ENCODE assay signal across 26 cellular contexts in the genomic region with DNA sequence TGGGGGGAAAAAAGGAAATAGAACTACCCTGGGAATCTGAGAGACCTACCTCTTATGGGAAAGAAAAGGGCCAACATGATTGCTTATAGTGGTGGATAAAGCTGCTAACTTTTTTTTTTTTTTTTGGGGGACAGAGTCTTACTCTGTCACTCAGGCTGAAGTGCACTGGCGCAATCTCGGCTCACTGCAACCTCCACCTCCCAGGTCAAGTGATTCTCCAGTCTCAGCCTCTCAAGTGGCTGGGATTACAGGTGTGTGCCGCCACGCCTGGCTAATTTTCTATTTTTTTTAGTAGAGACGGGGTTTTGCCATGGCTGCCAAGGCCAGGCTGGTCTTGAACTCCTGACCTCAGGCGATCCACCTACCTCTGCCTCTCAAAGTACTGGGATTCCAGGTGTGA.
"Had no signal": no experiment of that assay in that cellular context is flagged by ENCODE, and none has a peak within 500 bp of the region (broad histone marks: within the 10 kb centered on the region; RNA-seq: fewer than 3 reads in every experiment).

No MANE protein-coding gene starts in this region.

- H3K9me3 ChIP-seq: esophagus squamous epithelium, heart right ventricle, left lung, mucosa of descending colon, prostate gland, sigmoid colon, stomach, tibial artery had no signal

- H3K4me1 ChIP-seq: prostate gland had no signal

- H3K27me3 Mint-ChIP-seq: natural killer cell treated with Interleukin-12 subunit alpha and Interleukin-12 subunit beta and Interleukin-15 and Interleukin-18, amount 100 ng/mL, for 72 hours had no signal

- H3K27me3 ChIP-seq: esophagus squamous epithelium, heart right ventricle, left lung, sigmoid colon, stomach, tibial artery had no signal

- H3K4me3 ChIP-seq: coronary artery, esophagus squamous epithelium, heart right ventricle, left lung, mucosa of descending colon, prostate gland, sigmoid colon, stomach, tibial artery had no signal

- H3K27ac ChIP-seq: coronary artery, esophagus squamous epithelium, prostate gland, sigmoid colon, stomach, tibial artery had no signal

- H3K36me3 Mint-ChIP-seq: mesothelial cell of epicardium; naive B cell; natural killer cell treated with Interleukin-12 subunit alpha and Interleukin-12 subunit beta and Interleukin-15 and Interleukin-18, amount 100 ng/mL, for 72 hours; stimulated activated effector memory CD8-positive, alpha-beta T cell treated with anti-CD3 and anti-CD28 coated beads, Interleukin-12 subunit alpha, Interleukin-12 subunit beta, amount 100 ng/mL, for 72 hours; type B pancreatic cell had no signal

- H3K36me3 ChIP-seq: esophagus squamous epithelium, heart right ventricle, left lung, prostate gland, sigmoid colon, stomach, tibial artery had no signal

- H3K9me3 Mint-ChIP-seq: mesothelial cell of epicardium; naive B cell; natural killer cell treated with Interleukin-12 subunit alpha and Interleukin-12 subunit beta and Interleukin-15 and Interleukin-18, amount 100 ng/mL, for 72 hours; neural crest cell; stimulated activated effector memory CD8-positive, alpha-beta T cell treated with anti-CD3 and anti-CD28 coated beads, Interleukin-12 subunit alpha, Interleukin-12 subunit beta, amount 100 ng/mL, for 72 hours; type B pancreatic cell had no signal

- H3K4me3 Mint-ChIP-seq: mesothelial cell of epicardium; naive B cell; natural killer cell treated with Interleukin-12 subunit alpha and Interleukin-12 subunit beta and Interleukin-15 and Interleukin-18, amount 100 ng/mL, for 72 hours; neural crest cell; stimulated activated effector memory CD8-positive, alpha-beta T cell treated with anti-CD3 and anti-CD28 coated beads, Interleukin-12 subunit alpha, Interleukin-12 subunit beta, amount 100 ng/mL, for 72 hours; type B pancreatic cell had no signal

- H3K27ac Mint-ChIP-seq: mesothelial cell of epicardium; stimulated activated effector memory CD8-positive, alpha-beta T cell treated with anti-CD3 and anti-CD28 coated beads, Interleukin-12 subunit alpha, Interleukin-12 subunit beta, amount 100 ng/mL, for 72 hours; type B pancreatic cell had no signal

- DNase-seq: effector memory CD4-positive, alpha-beta T cell; erythroblast; esophagus squamous epithelium; foreskin melanocyte; glutamatergic neuron; heart right ventricle; hippocampal formation; left cardiac atrium; left lung; mesenchymal stem cell; mucosa of descending colon; naive B cell; right cardiac atrium; sigmoid colon; stimulated activated CD4-positive, alpha-beta T cell treated with anti-CD3 and anti-CD28 coated beads, Interleukin-2, amount 100 ng/mL, for 24 hours; stimulated activated CD4-positive, alpha-beta T cell treated with anti-CD3 and anti-CD28 coated beads, Interleukin-4, amount 100 ng/mL, for 24 hours; stimulated activated naive CD4-positive, alpha-beta T cell treated with Interleukin-2 at 50 U/mL for 16 hours; stomach; tibial artery had no signal
